11 cellular contexts compared by ENCODE assay signal in the genomic region with DNA sequence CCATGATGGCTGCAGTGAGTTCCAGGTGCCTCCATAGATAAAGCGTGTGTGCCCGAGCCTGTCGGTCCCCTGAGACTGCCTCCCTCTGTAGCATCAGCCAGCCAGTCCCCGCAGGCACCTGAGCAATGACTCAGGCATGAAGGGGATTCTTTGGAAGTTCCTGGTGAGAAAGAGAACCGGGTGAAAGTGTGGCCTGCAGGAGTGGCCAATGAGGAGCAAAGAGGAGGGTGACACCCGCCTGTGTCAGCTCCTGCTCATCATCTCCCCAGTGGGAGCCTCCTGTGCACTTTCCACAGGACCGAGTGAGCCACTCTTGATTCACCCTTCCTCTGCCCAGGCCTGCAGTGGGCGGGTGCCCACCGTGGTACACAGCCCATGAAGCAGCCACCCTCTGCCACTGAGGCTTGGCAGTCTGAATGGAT.
A peak's percentile ranks its signal among the peaks of the same experiment; 100 is the strongest.
DNase-seq lines count a peak whose midpoint lies in the region; ATAC-seq lines count a peak whose summit lies in the region.
"Had no signal": no experiment of that assay in that cellular context is flagged by ENCODE, and none has a peak within 500 bp of the region (broad histone marks: within the 10 kb centered on the region; RNA-seq: fewer than 3 reads in every experiment).

No MANE protein-coding gene starts in this region.

- peak; percentile 65 for ATAC-seq in activated naive CD8-positive, alpha-beta T cell treated with anti-CD3 and anti-CD28 coated beads, Interleukin-2, amount 50 U/mL, for 24 hours
- ATAC-seq: gastrocnemius medialis had no signal

- peak; percentile 30 for DNase-seq in activated naive CD8-positive, alpha-beta T cell treated with anti-CD3 and anti-CD28 coated beads, Interleukin-2, amount 50 U/mL, for 24 hours
- no peak for DNase-seq in activated naive CD8-positive, alpha-beta T cell treated with anti-CD3 and anti-CD28 coated beads for 36 hours
- peak; percentile 97 for DNase-seq in T1000 (lab: John Stamatoyannopoulos, UW)
- DNase-seq in glomerular visceral epithelial cell (ENCODE audit: extremely low spot score) = peak; percentile 83
- DNase-seq in ureter (ENCODE audit: low spot score) = peak; percentile 81
- no peak for DNase-seq in DMS153 (lab: John Stamatoyannopoulos, UW)
- no peak for DNase-seq in anterior cingulate cortex (lab: John Stamatoyannopoulos, UW)
- DNase-seq in inferior parietal cortex (ENCODE audit: extremely low spot score) = no peak
- DNase-seq: gastrocnemius medialis, NCI-H510A treated with DMSO at 0.1 percent for 48 hours had no signal

- H3K4me1 Mint-ChIP-seq in activated naive CD8-positive, alpha-beta T cell treated with anti-CD3 and anti-CD28 coated beads, Interleukin-2, amount 50 U/mL, for 24 hours = peaks cover 33% of the 10 kb centered on the region
- peaks cover 13% of the 10 kb centered on the region for H3K4me1 Mint-ChIP-seq in activated naive CD8-positive, alpha-beta T cell treated with anti-CD3 and anti-CD28 coated beads for 36 hours

- no peak overlapping the region for H3K27ac Mint-ChIP-seq in activated naive CD8-positive, alpha-beta T cell treated with anti-CD3 and anti-CD28 coated beads, Interleukin-2, amount 50 U/mL, for 24 hours
- no peak overlapping the region for H3K27ac Mint-ChIP-seq in activated naive CD8-positive, alpha-beta T cell treated with anti-CD3 and anti-CD28 coated beads for 36 hours
- H3K27ac Mint-ChIP-seq: activated naive CD8-positive, alpha-beta T cell had no signal

- no peaks in the 10 kb centered on the region for H3K9me3 Mint-ChIP-seq in activated naive CD8-positive, alpha-beta T cell treated with anti-CD3 and anti-CD28 coated beads, Interleukin-2, amount 50 U/mL, for 24 hours
- no peaks in the 10 kb centered on the region for H3K9me3 Mint-ChIP-seq in activated naive CD8-positive, alpha-beta T cell treated with anti-CD3 and anti-CD28 coated beads for 36 hours

- H3K4me3 Mint-ChIP-seq in activated naive CD8-positive, alpha-beta T cell treated with anti-CD3 and anti-CD28 coated beads, Interleukin-2, amount 50 U/mL, for 24 hours = no peak overlapping the region
- H3K4me3 Mint-ChIP-seq in activated naive CD8-positive, alpha-beta T cell treated with anti-CD3 and anti-CD28 coated beads for 36 hours = no peak overlapping the region
- H3K4me3 Mint-ChIP-seq: activated naive CD8-positive, alpha-beta T cell had no signal

- H3K36me3 Mint-ChIP-seq in activated naive CD8-positive, alpha-beta T cell treated with anti-CD3 and anti-CD28 coated beads, Interleukin-2, amount 50 U/mL, for 24 hours (ENCODE audit: low read depth) = no peaks in the 10 kb centered on the region
- H3K36me3 Mint-ChIP-seq in activated naive CD8-positive, alpha-beta T cell treated with anti-CD3 and anti-CD28 coated beads for 36 hours = no peaks in the 10 kb centered on the region
- H3K36me3 Mint-ChIP-seq: activated naive CD8-positive, alpha-beta T cell had no signal

- H3K27me3 Mint-ChIP-seq in activated naive CD8-positive, alpha-beta T cell treated with anti-CD3 and anti-CD28 coated beads, Interleukin-2, amount 50 U/mL, for 24 hours = peaks cover 2% of the 10 kb centered on the region
- H3K27me3 Mint-ChIP-seq in activated naive CD8-positive, alpha-beta T cell treated with anti-CD3 and anti-CD28 coated beads for 36 hours = no peaks in the 10 kb centered on the region
- H3K27me3 Mint-ChIP-seq: activated naive CD8-positive, alpha-beta T cell had no signal

Comparison
In these comparisons a context has a peak if more than half of its experiments do, and no peak if none do; other contexts are left out.
1. DNase-seq: peak in activated naive CD8-positive, alpha-beta T cell treated with anti-CD3 and anti-CD28 coated beads, Interleukin-2, amount 50 U/mL, for 24 hours (single experiment), T1000 (single experiment), glomerular visceral epithelial cell (single experiment) and ureter (single experiment); none in activated naive CD8-positive, alpha-beta T cell treated with anti-CD3 and anti-CD28 coated beads for 36 hours (single experiment), DMS153 (single experiment), anterior cingulate cortex (0 of 58) and inferior parietal cortex (single experiment).